Comparison of ENCODE assay signal across 18 cellular contexts in genomic region chr18:50875966-50876536, GRCh38. TPM values are rescaled to one million over a fixed set of nuclear protein-coding genes. Genes with fewer than 3 reads are reported as not detected.
"Had no signal": no experiment of that assay in that cellular context is flagged by ENCODE, and none has a peak within 500 bp of the region (broad histone marks: within the 10 kb centered on the region; RNA-seq: fewer than 3 reads in every experiment).

No MANE protein-coding gene starts in this region.

- H3K27me3 Mint-ChIP-seq: activated naive CD4-positive, alpha-beta T cell treated with anti-CD3 and anti-CD28 coated beads, Interleukin-2, amount 50 U/mL, for 24 hours; stimulated activated naive B cell treated with anti-CD40 and anti-IgM and Interleukin-4, amounts not matched to agents 10 μg/mL and 1 μg/mL and 100 μg/mL, for 72 hours had no signal

- H3K27ac ChIP-seq: cardiac muscle cell, lower lobe of right lung, parathyroid adenoma had no signal

- H3K4me3 ChIP-seq: cardiac muscle cell, lower lobe of right lung had no signal

- H3K9me3 Mint-ChIP-seq: activated CD4-positive, alpha-beta T cell treated with anti-CD3 and anti-CD28 coated beads, Interleukin-2, amount 10 ng/mL, durations not matched to agents 7 days and 5 days; activated naive CD4-positive, alpha-beta T cell treated with anti-CD3 and anti-CD28 coated beads, Interleukin-2, amount 50 U/mL, for 24 hours; activated T-cell treated with anti-CD3 and anti-CD28 coated beads, Interleukin-2, amount 50 U/mL, for 72 hours; mesothelial cell of epicardium; stimulated activated naive B cell treated with anti-CD40 and anti-IgM and Interleukin-4, amounts not matched to agents 10 μg/mL and 1 μg/mL and 100 μg/mL, for 72 hours; T-helper 1 cell treated with Interleukin-12 subunit alpha and Interleukin-12 subunit beta and Interleukin-4 antibody, amounts not matched to agents 30 μg/mL and 1 μg/mL, for 36 hours had no signal

- DNase-seq: activated CD4-positive, alpha-beta T cell treated with anti-CD3 and anti-CD28 coated beads, Interleukin-2, amount 10 ng/mL, durations not matched to agents 7 days and 5 days; activated CD8-positive, alpha-beta memory T cell treated with anti-CD3 and anti-CD28 coated beads for 24 hours; activated CD8-positive, alpha-beta memory T cell treated with anti-CD3 and anti-CD28 coated beads, Interleukin-2, amount 50 U/mL, for 48 hours; activated gamma-delta T cell; activated T-cell treated with anti-CD3 and anti-CD28 coated beads, Interleukin-2, amount 50 U/mL, for 72 hours; dermis blood vessel endothelial cell; erythroblast; hypothalamus; islet precursor cell; lower lobe of right lung; stimulated activated naive B cell treated with anti-CD40 and anti-IgM and Interleukin-4, amounts not matched to agents 10 μg/mL and 1 μg/mL and 100 μg/mL, for 72 hours had no signal

- H3K36me3 Mint-ChIP-seq: activated naive CD4-positive, alpha-beta T cell treated with anti-CD3 and anti-CD28 coated beads, Interleukin-2, amount 50 U/mL, for 24 hours; mesothelial cell of epicardium; stimulated activated naive B cell treated with anti-CD40 and anti-IgM and Interleukin-4, amounts not matched to agents 10 μg/mL and 1 μg/mL and 100 μg/mL, for 72 hours had no signal

- H2AFZ ChIP-seq: parathyroid adenoma had no signal

- H3K4me3 Mint-ChIP-seq: activated CD4-positive, alpha-beta T cell treated with anti-CD3 and anti-CD28 coated beads, Interleukin-2, amount 10 ng/mL, durations not matched to agents 7 days and 5 days; activated naive CD4-positive, alpha-beta T cell treated with anti-CD3 and anti-CD28 coated beads, Interleukin-2, amount 50 U/mL, for 24 hours; activated T-cell treated with anti-CD3 and anti-CD28 coated beads, Interleukin-2, amount 50 U/mL, for 72 hours; mesothelial cell of epicardium; stimulated activated naive B cell treated with anti-CD40 and anti-IgM and Interleukin-4, amounts not matched to agents 10 μg/mL and 1 μg/mL and 100 μg/mL, for 72 hours; T-helper 1 cell treated with Interleukin-12 subunit alpha and Interleukin-12 subunit beta and Interleukin-4 antibody, amounts not matched to agents 30 μg/mL and 1 μg/mL, for 36 hours had no signal

- H3K36me3 ChIP-seq: cardiac muscle cell, lower lobe of right lung had no signal

- H3K9me3 ChIP-seq: lower lobe of right lung had no signal

- H3K4me1 ChIP-seq: parathyroid adenoma had no signal

- H3K27me3 ChIP-seq: cardiac muscle cell had no signal

- H3K9ac ChIP-seq: parathyroid adenoma had no signal

- H3K27ac Mint-ChIP-seq: activated CD4-positive, alpha-beta T cell treated with anti-CD3 and anti-CD28 coated beads, Interleukin-2, amount 10 ng/mL, durations not matched to agents 7 days and 5 days; activated naive CD4-positive, alpha-beta T cell treated with anti-CD3 and anti-CD28 coated beads, Interleukin-2, amount 50 U/mL, for 24 hours; activated T-cell treated with anti-CD3 and anti-CD28 coated beads, Interleukin-2, amount 50 U/mL, for 72 hours; mesothelial cell of epicardium; stimulated activated naive B cell treated with anti-CD40 and anti-IgM and Interleukin-4, amounts not matched to agents 10 μg/mL and 1 μg/mL and 100 μg/mL, for 72 hours; T-helper 1 cell treated with Interleukin-12 subunit alpha and Interleukin-12 subunit beta and Interleukin-4 antibody, amounts not matched to agents 30 μg/mL and 1 μg/mL, for 36 hours had no signal

- ATAC-seq: activated T-cell treated with anti-CD3 and anti-CD28 coated beads, Interleukin-2, amount 50 U/mL, for 72 hours; lower lobe of right lung; stimulated activated naive B cell treated with anti-CD40 and anti-IgM and Interleukin-4, amounts not matched to agents 10 μg/mL and 1 μg/mL and 100 μg/mL, for 72 hours had no signal

RNA-seq across cellular contexts. Expression of gene MRO, which starts 56.2 kb away (rescaled TPM):
- total RNA-seq: activated CD4-positive, alpha-beta T cell treated with anti-CD3 and anti-CD28 coated beads, Interleukin-2, amount 10 ng/mL, durations not matched to agents 7 days and 5 days; activated T-cell treated with anti-CD3 and anti-CD28 coated beads, Interleukin-2, amount 50 U/mL, for 72 hours; cardiac muscle cell; chondrocyte; myocyte had no signal
- polyA plus RNA-seq: cardiac muscle cell had no signal
